Comparison of ENCODE assay signal across 11 cellular contexts in genomic region chr17:61495161-61495857, GRCh38. TPM values are rescaled to one million over a fixed set of nuclear protein-coding genes. Genes with fewer than 3 reads are reported as not detected.
DNase-seq lines count a peak whose midpoint lies in the region; ATAC-seq and TF ChIP-seq lines count a peak whose summit lies in the region.
"Had no signal": no experiment of that assay in that cellular context is flagged by ENCODE, and none has a peak within 500 bp of the region (broad histone marks: within the 10 kb centered on the region; RNA-seq: fewer than 3 reads in every experiment).

No MANE protein-coding gene starts in this region.

- 79 to 84% (median 83%) methylated on average over 23 of the region's 23 CpGs for WGBS in heart left ventricle, 4 donors

- H3F3A ChIP-seq in GM23338 (replicated peaks; ENCODE audit: low read depth): no peaks in the 10 kb centered on the region

- no peaks in the 10 kb centered on the region for H4K20me1 ChIP-seq in GM23338 (replicated peaks; ENCODE audit: insufficient read depth)

- H2AFZ ChIP-seq in GM23338: peak overlapping the region; percentile 93

- H3K36me3 Mint-ChIP-seq in GM23338 (ENCODE audit: low read depth): no peaks in the 10 kb centered on the region

- H3K4me2 ChIP-seq in GM23338: no peak overlapping the region

- intact Hi-C loops in heart left ventricle (cut with DNase I): no loop called here

- no peaks in the 10 kb centered on the region for H3K36me3 ChIP-seq in GM23338 (ENCODE audit: insufficient read depth)
- H3K36me3 ChIP-seq in heart left ventricle: no peaks in the 10 kb centered on the region

- H3K9me2 ChIP-seq in GM23338 (ENCODE audit: insufficient read depth): no peaks in the 10 kb centered on the region

- H3K79me2 ChIP-seq in GM23338 (replicated peaks; ENCODE audit: insufficient read depth): no peaks in the 10 kb centered on the region

- H3K27ac ChIP-seq in GM23338 (ENCODE audit: low read depth) (no peak overlapping the region), heart left ventricle (no peak overlapping the region)
- H3K27ac ChIP-seq: testis had no signal

- H3K4me3 Mint-ChIP-seq in GM23338: no peak overlapping the region

- H3K4me1 Mint-ChIP-seq in GM23338: peaks cover 18% of the 10 kb centered on the region

- TF ChIP-seq POLR2A in heart left ventricle (IDR thresholded peaks at IDR 0.05): no peak

- H3K27me3 Mint-ChIP-seq in GM23338 (ENCODE audit: insufficient read depth, low read depth, poor library complexity): peaks cover 3% of the 10 kb centered on the region

- no peaks in the 10 kb centered on the region for H3K9me3 Mint-ChIP-seq in GM23338

- TF ChIP-seq CTCF in GM23338 (conservative IDR thresholded peaks at IDR 0.05; ENCODE audit: low read depth in 2 of 2) (no peak), heart left ventricle (IDR thresholded peaks at IDR 0.05) (no peak)

- DNase-seq in GM23338 (ENCODE audit: low spot score) (no peak), NOMO-1 treated with DMSO at 0.1 percent for 48 hours (lab: John Stamatoyannopoulos, UW; ENCODE audit: unreplicated experiment) (peak; percentile 45), cerebellar cortex (ENCODE audit: low spot score) (peak; percentile 63), skeletal muscle cell (ENCODE audit: low read depth) (peak; percentile 53), heart left ventricle (no peak)
- no peak for DNase-seq in activated CD4-positive, alpha-beta T cell treated with anti-CD3 and anti-CD28 coated beads for 4 hours
- DNase-seq: left cardiac atrium, NCI-H1436, testis had no signal

- ATAC-seq in GM23338: peak; percentile 30
- no peak for ATAC-seq in HG03342 (IDR thresholded peaks at IDR 0.05; ENCODE audit: unreplicated experiment)
- no peak for ATAC-seq in HG02571 (IDR thresholded peaks at IDR 0.05; ENCODE audit: unreplicated experiment)
- ATAC-seq in heart left ventricle: no peak

- H3K9me3 ChIP-seq in heart left ventricle: peaks cover 0 to 4% (median 0%) of the 10 kb centered on the region in 12 donors
- H3K9me3 ChIP-seq: testis had no signal

- no peak overlapping the region for H3K4me3 ChIP-seq in GM23338
- peak overlapping the region; percentile 27 for H3K4me3 ChIP-seq in skeletal muscle cell (ENCODE audit: low read depth, low read length)
- H3K4me3 ChIP-seq in heart left ventricle: no peak overlapping the region
- H3K4me3 ChIP-seq: testis had no signal

- H3K27ac Mint-ChIP-seq in GM23338: no peak overlapping the region

- H3K4me1 ChIP-seq in GM23338 (ENCODE audit: insufficient read depth): no peaks in the 10 kb centered on the region
- no peaks in the 10 kb centered on the region for H3K4me1 ChIP-seq in heart left ventricle
- H3K4me1 ChIP-seq: testis had no signal

- H3K27me3 ChIP-seq in GM23338 (ENCODE audit: insufficient read depth) (no peaks in the 10 kb centered on the region), heart left ventricle (peaks cover 0 to 4% (median 0%) of the 10 kb centered on the region in 9 donors)
- H3K27me3 ChIP-seq: testis had no signal

TF ChIP-seq in GM23338, 12 proteins besides CTCF, POLR2A, EP300 and RAD21:
- no peak for TF ChIP-seq JUNB (IDR thresholded peaks at IDR 0.05; ENCODE audit: unreplicated experiment)
- no peak for TF ChIP-seq ZNF331 (CRISPR knock-in tag; IDR thresholded peaks at IDR 0.05; ENCODE audit: low read depth)
- no peak for TF ChIP-seq STAT1 (IDR thresholded peaks at IDR 0.05; ENCODE audit: unreplicated experiment)
- no peak for TF ChIP-seq EZH2phosphoT487 (IDR thresholded peaks at IDR 0.05; ENCODE audit: unreplicated experiment)
- no peak for TF ChIP-seq POLR2AphosphoS5 (IDR thresholded peaks at IDR 0.05; ENCODE audit: low read depth)
- TF ChIP-seq ZNF114 (CRISPR knock-in tag; IDR thresholded peaks at IDR 0.05): no peak
- TF ChIP-seq, protein P1, sequence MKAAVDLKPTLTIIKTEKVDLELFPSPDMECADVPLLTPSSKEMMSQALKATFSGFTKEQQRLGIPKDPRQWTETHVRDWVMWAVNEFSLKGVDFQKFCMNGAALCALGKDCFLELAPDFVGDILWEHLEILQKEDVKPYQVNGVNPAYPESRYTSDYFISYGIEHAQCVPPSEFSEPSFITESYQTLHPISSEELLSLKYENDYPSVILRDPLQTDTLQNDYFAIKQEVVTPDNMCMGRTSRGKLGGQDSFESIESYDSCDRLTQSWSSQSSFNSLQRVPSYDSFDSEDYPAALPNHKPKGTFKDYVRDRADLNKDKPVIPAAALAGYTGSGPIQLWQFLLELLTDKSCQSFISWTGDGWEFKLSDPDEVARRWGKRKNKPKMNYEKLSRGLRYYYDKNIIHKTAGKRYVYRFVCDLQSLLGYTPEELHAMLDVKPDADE (IDR thresholded peaks at IDR 0.05): no peak
- TF ChIP-seq, protein P2, sequence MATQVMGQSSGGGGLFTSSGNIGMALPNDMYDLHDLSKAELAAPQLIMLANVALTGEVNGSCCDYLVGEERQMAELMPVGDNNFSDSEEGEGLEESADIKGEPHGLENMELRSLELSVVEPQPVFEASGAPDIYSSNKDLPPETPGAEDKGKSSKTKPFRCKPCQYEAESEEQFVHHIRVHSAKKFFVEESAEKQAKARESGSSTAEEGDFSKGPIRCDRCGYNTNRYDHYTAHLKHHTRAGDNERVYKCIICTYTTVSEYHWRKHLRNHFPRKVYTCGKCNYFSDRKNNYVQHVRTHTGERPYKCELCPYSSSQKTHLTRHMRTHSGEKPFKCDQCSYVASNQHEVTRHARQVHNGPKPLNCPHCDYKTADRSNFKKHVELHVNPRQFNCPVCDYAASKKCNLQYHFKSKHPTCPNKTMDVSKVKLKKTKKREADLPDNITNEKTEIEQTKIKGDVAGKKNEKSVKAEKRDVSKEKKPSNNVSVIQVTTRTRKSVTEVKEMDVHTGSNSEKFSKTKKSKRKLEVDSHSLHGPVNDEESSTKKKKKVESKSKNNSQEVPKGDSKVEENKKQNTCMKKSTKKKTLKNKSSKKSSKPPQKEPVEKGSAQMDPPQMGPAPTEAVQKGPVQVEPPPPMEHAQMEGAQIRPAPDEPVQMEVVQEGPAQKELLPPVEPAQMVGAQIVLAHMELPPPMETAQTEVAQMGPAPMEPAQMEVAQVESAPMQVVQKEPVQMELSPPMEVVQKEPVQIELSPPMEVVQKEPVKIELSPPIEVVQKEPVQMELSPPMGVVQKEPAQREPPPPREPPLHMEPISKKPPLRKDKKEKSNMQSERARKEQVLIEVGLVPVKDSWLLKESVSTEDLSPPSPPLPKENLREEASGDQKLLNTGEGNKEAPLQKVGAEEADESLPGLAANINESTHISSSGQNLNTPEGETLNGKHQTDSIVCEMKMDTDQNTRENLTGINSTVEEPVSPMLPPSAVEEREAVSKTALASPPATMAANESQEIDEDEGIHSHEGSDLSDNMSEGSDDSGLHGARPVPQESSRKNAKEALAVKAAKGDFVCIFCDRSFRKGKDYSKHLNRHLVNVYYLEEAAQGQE (IDR thresholded peaks at IDR 0.05; ENCODE audit: unreplicated experiment): no peak
- TF ChIP-seq NANOG (IDR thresholded peaks at IDR 0.05; ENCODE audit: borderline replicate concordance): no peak
- no peak for TF ChIP-seq CREB1 (CRISPR knock-in tag; IDR thresholded peaks at IDR 0.05; ENCODE audit: low read depth)

RNA-seq across cellular contexts. Expression of gene TBX4, which starts 43.1 kb away (rescaled TPM):
- total RNA-seq in GM23338 (2014; rRNA removed; shearing (Covaris generic)): not detected in 2 replicates
- polyA plus RNA-seq in GM23338 (2016; fragmentation: Nextera tagmentation; extraction: Ambion mirVana) (not detected in 2 replicates), heart left ventricle (under 1 TPM in 1 of 2 donors, not detected in 1; 0.07 TPM)
- total RNA-seq in heart left ventricle: under 1 TPM in 3 of 9 donors, not detected in 6; 0.09 to 0.29 (median 0.10) TPM
- total RNA-seq: left cardiac atrium had no signal

Comparison
In these comparisons a context has a peak if more than half of its experiments do, and no peak if none do; other contexts are left out.
1. DNase-seq: peak in NOMO-1 treated with DMSO at 0.1 percent for 48 hours (single experiment), cerebellar cortex (single experiment) and skeletal muscle cell (single experiment); none in GM23338 (single experiment), activated CD4-positive, alpha-beta T cell treated with anti-CD3 and anti-CD28 coated beads for 4 hours (0 of 2) and heart left ventricle (0 of 5).